Comparison of ENCODE assay signal across 1 cellular context in genomic region chr22:41359376-41359775, GRCh38.
TF ChIP-seq lines count a peak whose summit lies in the region.

No MANE protein-coding gene starts in this region.

TF ChIP-seq in GM12878, 131 proteins besides CTCF, POLR2A, EP300 and RAD21:
- no peak for TF ChIP-seq POLR2AphosphoS2 (IDR thresholded peaks at IDR 0.05; ENCODE audit: low read depth, low read length)
- no peak for TF ChIP-seq BCLAF1 (IDR thresholded peaks at IDR 0.05)
